In the genomic region with DNA sequence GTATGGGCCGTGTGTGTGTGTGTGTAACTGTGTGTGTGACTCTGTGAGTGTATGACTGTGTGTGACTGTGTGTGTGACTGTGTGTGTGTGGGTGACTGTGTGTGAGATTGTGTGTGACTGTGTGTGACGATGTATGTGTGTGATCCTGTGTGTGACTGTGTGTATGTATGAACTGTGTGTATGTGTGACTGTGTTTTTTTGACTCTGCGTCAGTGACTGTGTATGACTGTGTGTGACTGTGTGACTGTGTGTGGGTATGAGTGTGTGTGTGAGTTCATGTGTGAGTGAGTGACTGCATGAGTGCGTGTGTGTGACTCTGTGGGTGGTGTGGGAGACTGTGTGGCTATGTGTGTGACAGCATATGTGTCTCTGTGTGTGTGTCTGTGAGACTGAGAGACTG, we compare ENCODE assay signal across 25 cellular contexts.
DNase-seq lines count a peak whose midpoint lies in the region; ATAC-seq, FAIRE-seq and TF ChIP-seq lines count a peak whose summit lies in the region.
"Had no signal": no experiment of that assay in that cellular context is flagged by ENCODE, and none has a peak within 500 bp of the region (broad histone marks: within the 10 kb centered on the region; RNA-seq: fewer than 3 reads in every experiment).

No MANE protein-coding gene starts in this region.

- H3K4me1 Mint-ChIP-seq in neural progenitor cell, result no peaks in the 10 kb centered on the region

- in situ Hi-C loops in HAP-1 (cut with MboI; ENCODE audit: low sequenced_read_pairs), result no loop called here

- H3K9me3 ChIP-seq in DND-41 (ENCODE audit: insufficient read depth, low read length, severe bottlenecking), result peaks cover 76% of the 10 kb centered on the region
- no peaks in the 10 kb centered on the region for H3K9me3 ChIP-seq in HEK293 (ENCODE audit: control insufficient read depth, insufficient read depth, low read depth, low read length)
- H3K9me3 ChIP-seq in neural progenitor cell (ENCODE audit: low read depth), result peaks cover 12% of the 10 kb centered on the region
- peaks cover 3% of the 10 kb centered on the region; the same call in 1 of the 2 replicates for H3K9me3 ChIP-seq in HAP-1
- H3K9me3 ChIP-seq: MG63 had no signal

- no peak for ATAC-seq in DND-41 (ENCODE audit: insufficient read depth, low read depth)
- no peak for ATAC-seq in GM18867 (IDR thresholded peaks at IDR 0.05; ENCODE audit: unreplicated experiment)
- no peak for ATAC-seq in HG03378 (IDR thresholded peaks at IDR 0.05; ENCODE audit: unreplicated experiment)
- ATAC-seq: CD8-positive, alpha-beta T cell; T-cell had no signal

- H3K36me3 Mint-ChIP-seq in neural progenitor cell, result peaks cover 19% of the 10 kb centered on the region

- H3K27ac Mint-ChIP-seq in neural progenitor cell, result no peak overlapping the region
- H3K27ac Mint-ChIP-seq: CD8-positive, alpha-beta T cell; T-cell had no signal

- H3K4me2 ChIP-seq in DND-41 (ENCODE audit: insufficient read depth, low read length) (no peak overlapping the region), neural progenitor cell (no peak overlapping the region)

- H3K36me3 ChIP-seq in DND-41 (ENCODE audit: insufficient read depth, low read length), result peaks cover 51% of the 10 kb centered on the region
- peaks cover 0 to 23% of the 10 kb centered on the region in 2 experiments; a peak in 1 of 3 replicates for H3K36me3 ChIP-seq in HEK293 (ENCODE audit: control insufficient read depth in 2 of 2, insufficient read depth in 1 of 2, low read length in 2 of 2)
- no peaks in the 10 kb centered on the region for H3K36me3 ChIP-seq in bronchial epithelial cell (ENCODE audit: control insufficient read depth, insufficient read depth, low read length)
- no peaks in the 10 kb centered on the region for H3K36me3 ChIP-seq in neural progenitor cell
- H3K36me3 ChIP-seq in HAP-1 (replicated peaks), result no peaks in the 10 kb centered on the region
- H3K36me3 ChIP-seq: MG63 had no signal

- peak; percentile 97 for FAIRE-seq in bronchial epithelial cell (lab: Jason Lieb, UNC)

- H3K27me3 Mint-ChIP-seq in neural progenitor cell (ENCODE audit: insufficient read depth, low read depth), result peaks cover 2% of the 10 kb centered on the region
- H3K27me3 Mint-ChIP-seq: T-cell had no signal

- no peak overlapping the region for H3K9ac ChIP-seq in DND-41 (ENCODE audit: low read depth, low read length)
- no peak overlapping the region for H3K9ac ChIP-seq in neural progenitor cell

- H3K27ac ChIP-seq in DND-41 (ENCODE audit: low read length), result peak overlapping the region; percentile 86
- no peak overlapping the region for H3K27ac ChIP-seq in HEK293 (ENCODE audit: extremely low read depth, low read depth, low read length)
- H3K27ac ChIP-seq in neural progenitor cell, result no peak overlapping the region
- H3K27ac ChIP-seq: RWPE1 had no signal

- H3K79me2 ChIP-seq in DND-41 (ENCODE audit: insufficient read depth, low read length) (no peaks in the 10 kb centered on the region), neural progenitor cell (ENCODE audit: low read depth) (no peaks in the 10 kb centered on the region)

- H3K9me3 Mint-ChIP-seq in neural progenitor cell, result peaks cover 54% of the 10 kb centered on the region

- H3K4me3 ChIP-seq in DND-41 (ENCODE audit: low read depth in 1 of 2, low read length in 2 of 2) (peak overlapping the region in 1 of 2 experiments; percentile 39; a peak in 2 of 4 replicates), HEK293 (ENCODE audit: low read depth, low read length) (no peak overlapping the region), bronchial epithelial cell (ENCODE audit: low read depth, low read length) (no peak overlapping the region), neural progenitor cell (no peak overlapping the region), HAP-1 (no peak overlapping the region)
- H3K4me3 ChIP-seq: MG63 had no signal

- H3K4me1 ChIP-seq in DND-41 (ENCODE audit: insufficient read depth, low read length) (peaks cover 49% of the 10 kb centered on the region), HEK293 (ENCODE audit: control insufficient read depth, insufficient read depth, low read length) (no peaks in the 10 kb centered on the region), neural progenitor cell (no peaks in the 10 kb centered on the region), HAP-1 (no peaks in the 10 kb centered on the region)

- CTCF ChIA-PET in HEK293 (lab: Yijun Ruan, JAX), result no interaction called here

- H3K27me3 ChIP-seq in DND-41 (ENCODE audit: insufficient read depth, low read length, poor library complexity), result no peaks in the 10 kb centered on the region
- H3K27me3 ChIP-seq in bronchial epithelial cell (ENCODE audit: control insufficient read depth, insufficient read depth, low read length), result no peaks in the 10 kb centered on the region
- H3K27me3 ChIP-seq in neural progenitor cell, result no peaks in the 10 kb centered on the region
- H3K27me3 ChIP-seq in HAP-1 (ENCODE audit: low read depth), result no peaks in the 10 kb centered on the region
- H3K27me3 ChIP-seq: MG63 had no signal

- DNase-seq in DND-41 (no peak), bronchial epithelial cell (ENCODE audit: low read depth) (no peak), neural progenitor cell (ENCODE audit: low spot score) (no peak), HAP-1 (ENCODE audit: low spot score in 2 of 2) (no peak)
- DNase-seq: C1 segment of cervical spinal cord; CD8-positive, alpha-beta T cell; DMS 273 treated with DMSO at 0.1 percent for 48 hours; DMS79 treated with DMSO at 0.1 percent for 48 hours; GOT3; KG1; MG63; NCI-H1105 treated with DMSO at 0.1 percent for 48 hours; NCI-H146; NCI-H1930; NCI-H2107; NCI-H446 treated with DMSO at 0.1 percent for 48 hours; NCI-H526; NCI-H82; NK-92 treated with Interleukin-12 subunit alpha and Interleukin-12 subunit beta, amount 100 ng/mL, for 24 hours; SHP77; T-cell had no signal

- H2AFZ ChIP-seq in DND-41 (ENCODE audit: low read depth, low read length) (no peak overlapping the region), neural progenitor cell (replicated peaks) (no peak overlapping the region)

- no peak for TF ChIP-seq CTCF in DND-41 (IDR thresholded peaks at IDR 0.05; ENCODE audit: borderline replicate concordance, extremely low read depth, low read length, poor library complexity, severe bottlenecking)
- no peak for TF ChIP-seq CTCF in HEK293 (tag by site-specific recombination; IDR thresholded peaks at IDR 0.05)
- no peak for TF ChIP-seq CTCF in bronchial epithelial cell (IDR thresholded peaks at IDR 0.05; ENCODE audit: insufficient read depth, low read length, severe bottlenecking)
- TF ChIP-seq CTCF in neural progenitor cell (IDR thresholded peaks at IDR 0.05), result no peak

- H4K20me1 ChIP-seq in DND-41 (ENCODE audit: insufficient read depth, low read length), result no peaks in the 10 kb centered on the region
- no peaks in the 10 kb centered on the region for H4K20me1 ChIP-seq in neural progenitor cell (ENCODE audit: low read depth)

- no peaks in the 10 kb centered on the region for H3F3A ChIP-seq in neural progenitor cell (ENCODE audit: low read depth)

- H3K4me3 Mint-ChIP-seq in neural progenitor cell, result peak overlapping the region; percentile 5
- H3K4me3 Mint-ChIP-seq: CD8-positive, alpha-beta T cell; T-cell had no signal

- POLR2A ChIA-PET in HEK293 (lab: Yijun Ruan, JAX), result no interaction called here

TF ChIP-seq in HEK293, 187 proteins besides CTCF, POLR2A, EP300 and RAD21:
- TF ChIP-seq ZNF148 (tag by site-specific recombination; IDR thresholded peaks at IDR 0.05; ENCODE audit: borderline replicate concordance), result 0 out of 2 replicates have a peak, but pooled peaks have one; percentile 53
- no peak for TF ChIP-seq ZNF404 (tag by site-specific recombination; IDR thresholded peaks at IDR 0.05)
- TF ChIP-seq ZNF660 (tag by site-specific recombination; IDR thresholded peaks at IDR 0.05), result no peak
